Comparison of ENCODE assay signal across 9 cellular contexts in the genomic region with DNA sequence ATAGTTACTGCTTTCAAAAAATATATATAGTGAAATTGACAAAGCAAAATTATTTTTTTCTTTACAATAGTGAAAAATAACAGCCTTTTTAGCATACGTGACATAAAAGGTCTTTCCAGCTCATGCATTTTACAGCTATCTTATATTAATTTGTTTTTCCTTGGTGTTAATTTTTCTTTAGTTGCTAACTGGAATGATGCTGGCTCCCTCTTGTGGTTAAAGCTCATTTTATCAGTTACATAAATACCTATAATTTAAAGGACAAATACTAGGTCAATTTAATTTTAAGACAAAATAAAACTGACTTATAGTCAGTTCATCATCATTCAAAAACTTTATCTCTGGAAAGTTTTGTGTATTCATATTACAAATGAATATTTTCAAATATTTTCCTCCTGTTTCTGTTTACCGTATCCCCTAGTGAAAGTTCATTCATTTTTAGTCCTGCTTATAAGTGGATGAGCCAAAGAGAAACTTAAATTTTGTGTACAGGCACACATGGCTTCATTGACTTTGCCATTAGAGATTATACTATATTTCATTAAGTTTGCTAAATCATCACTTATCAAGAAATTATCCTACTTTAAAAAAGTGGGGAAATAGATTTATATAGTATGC. TPM values are rescaled to one million over a fixed set of nuclear protein-coding genes. Genes with fewer than 3 reads are reported as not detected.
DNase-seq lines count a peak whose midpoint lies in the region; ATAC-seq and TF ChIP-seq lines count a peak whose summit lies in the region.
"Had no signal": no experiment of that assay in that cellular context is flagged by ENCODE, and none has a peak within 500 bp of the region (broad histone marks: within the 10 kb centered on the region; RNA-seq: fewer than 3 reads in every experiment).

No MANE protein-coding gene starts in this region.

- no peaks in the 10 kb centered on the region for H3F3A ChIP-seq in GM23248 (ENCODE audit: insufficient read depth)

- no peak overlapping the region for H3K4me3 ChIP-seq in GM23248
- no peak overlapping the region for H3K4me3 ChIP-seq in foreskin fibroblast (ENCODE audit: low read depth in 1 of 2, low read length in 2 of 2)
- no peak overlapping the region for H3K4me3 ChIP-seq in testis

- H3K9me3 ChIP-seq in GM23248 (ENCODE audit: low read depth) = no peaks in the 10 kb centered on the region
- no peaks in the 10 kb centered on the region for H3K9me3 ChIP-seq in testis

- H3K4me1 ChIP-seq in GM23248 (ENCODE audit: insufficient read depth) (no peaks in the 10 kb centered on the region), testis (peaks cover 4% of the 10 kb centered on the region)

- in situ Hi-C loops in GM23248 (cut with MboI) = loop anchor here (25.0 kb wide), 2 partner anchors 180 to 355 kb away; no protein-coding TSS in a partner anchor

- TF ChIP-seq CTCF in foreskin fibroblast (IDR thresholded peaks at IDR 0.05; ENCODE audit: low read depth, low read length) (peak; percentile 48), testis (IDR thresholded peaks at IDR 0.05) (peak; percentile 46 to 60 (median 53))

- no peak overlapping the region for H2AFZ ChIP-seq in GM23248

- TF ChIP-seq POLR2A in testis (IDR thresholded peaks at IDR 0.05) = no peak

- no peaks in the 10 kb centered on the region for H3K9me2 ChIP-seq in GM23248 (ENCODE audit: insufficient read depth)

- WGBS in GM23248 (ENCODE audit: low coverage in 1 of 2, low lambda C conversion rate in 2 of 2, missing lambda C conversion rate in 2 of 2), 2 experiments = 66 to 67% methylated on average over 2 of the region's 2 CpGs
- 67 to 69% methylated on average over 2 of the region's 2 CpGs for whole genome bisulfite sequencing in testis, 2 donors

- H4K20me1 ChIP-seq in GM23248 (ENCODE audit: insufficient read depth) = no peaks in the 10 kb centered on the region

- no peak overlapping the region for H3K4me2 ChIP-seq in GM23248 (ENCODE audit: unreplicated experiment)

- H3K36me3 ChIP-seq in GM23248 (ENCODE audit: low read depth) (no peaks in the 10 kb centered on the region), testis (ENCODE audit: low read depth, missing control alignments) (no peaks in the 10 kb centered on the region)

- no peak overlapping the region for H3K9ac ChIP-seq in GM23248

- ATAC-seq in GM18520 (IDR thresholded peaks at IDR 0.05; ENCODE audit: unreplicated experiment) = no peak
- ATAC-seq in GM19324 (IDR thresholded peaks at IDR 0.05; ENCODE audit: low FRiP score, unreplicated experiment) = no peak

- intact Hi-C loops in testis (cut with DNase I; ENCODE audit: low total_unique reads) = no loop called here

- H3K27me3 ChIP-seq in GM23248 (replicated peaks; ENCODE audit: insufficient read depth) (no peaks in the 10 kb centered on the region), testis (no peaks in the 10 kb centered on the region)

- DNase-seq in Ammon's horn (ENCODE audit: low spot score) (peak; percentile 50), GM23248 (peak; percentile 52), RKO (ENCODE audit: low spot score) (peak; percentile 65), foreskin fibroblast (peak; percentile 29 to 75), testis (no peak), GOT3 (lab: John Stamatoyannopoulos, UW) (no peak)

- H3K27ac ChIP-seq in GM23248 (no peak overlapping the region), testis (no peak overlapping the region)
- H3K27ac ChIP-seq: HL-60 had no signal

- no peaks in the 10 kb centered on the region for H3K79me2 ChIP-seq in GM23248 (ENCODE audit: insufficient read depth)

RNA-seq across cellular contexts. Expression of a gene that starts 9.9 kb away (rescaled TPM):
- total RNA-seq in GM23248 (2014; rRNA removed; shearing (Covaris generic)) = 19.7 and 20.0 TPM in 2 replicates
- polyA plus RNA-seq in GM23248 (2016; fragmentation: Nextera tagmentation; extraction: Ambion mirVana) (21.3 and 22.0 TPM in 2 replicates), testis (ENCODE audit: insufficient read depth, low read depth, low replicate concordance) (16.1 TPM)
- total RNA-seq in testis = 10 to 100 TPM; 35.3 to 43.5 TPM

RNA-seq across cellular contexts. Expression of a gene that starts 54.5 kb away (rescaled TPM):
- total RNA-seq in GM23248 (2014; rRNA removed; shearing (Covaris generic)) = 13.2 and 13.3 TPM in 2 replicates
- polyA plus RNA-seq in GM23248 (2016; fragmentation: Nextera tagmentation; extraction: Ambion mirVana) (8.8 and 9.5 TPM in 2 replicates), testis (ENCODE audit: insufficient read depth, low read depth, low replicate concordance) (10.3 TPM)
- total RNA-seq in testis = 10 to 100 TPM; 27.3 to 27.5 TPM

Comparison
In these comparisons a context has a peak if more than half of its experiments do, and no peak if none do; other contexts are left out.
1. DNase-seq: peak in Ammon's horn (single experiment), GM23248 (single experiment), RKO (single experiment) and foreskin fibroblast (2 of 2); none in testis (single experiment) and GOT3 (single experiment).